In genomic region chr3:71031914-71032521, GRCh38 we compare ENCODE assay signal across 8 cellular contexts.
DNase-seq lines count a peak whose midpoint lies in the region; ATAC-seq and TF ChIP-seq lines count a peak whose summit lies in the region.
"Had no signal": no experiment of that assay in that cellular context is flagged by ENCODE, and none has a peak within 500 bp of the region (broad histone marks: within the 10 kb centered on the region; RNA-seq: fewer than 3 reads in every experiment).

No MANE protein-coding gene starts in this region.

- H3K18ac ChIP-seq in IMR-90 (ENCODE audit: low read depth, low read length) = no peak overlapping the region

- POLR2A ChIA-PET in IMR-90 (lab: Charles Lee; ENCODE audit: unreplicated experiment) = no interaction called here

- peaks cover 50 to 81% of the 10 kb centered on the region in 2 experiments for H3K79me1 ChIP-seq in IMR-90 (ENCODE audit: low read depth in 1 of 2, low read length in 2 of 2)

- peaks cover 42% of the 10 kb centered on the region for H3K36me3 ChIP-seq in IMR-90 (ENCODE audit: control insufficient read depth, insufficient read depth, low read length)
- peaks cover 0 to 35% (median 18%) of the 10 kb centered on the region in 4 donors for H3K36me3 ChIP-seq in esophagus muscularis mucosa
- H3K36me3 ChIP-seq in sigmoid colon = peaks cover 0 to 10% (median 0%) of the 10 kb centered on the region in 4 donors
- H3K36me3 ChIP-seq in ovary = no peaks in the 10 kb centered on the region

- H2AK9ac ChIP-seq in IMR-90 (replicated peaks; ENCODE audit: low read depth, low read length, poor library complexity) = peak overlapping the region; percentile 20

- H3K27me3 ChIP-seq in IMR-90 (ENCODE audit: control insufficient read depth, insufficient read depth, low read length) (no peaks in the 10 kb centered on the region), esophagus muscularis mucosa (no peaks in the 10 kb centered on the region), sigmoid colon (no peaks in the 10 kb centered on the region), ovary (no peaks in the 10 kb centered on the region)

- H2BK15ac ChIP-seq in IMR-90 (ENCODE audit: low read depth, low read length) = no peak overlapping the region

- in situ Hi-C loops in IMR-90 (cut with MboI; ENCODE audit: low sequenced_read_pairs) = no loop called here

- H3K9me3 ChIP-seq in IMR-90 (ENCODE audit: control insufficient read depth, insufficient read depth, low read length) (no peaks in the 10 kb centered on the region), esophagus muscularis mucosa (no peaks in the 10 kb centered on the region), sigmoid colon (no peaks in the 10 kb centered on the region), ovary (no peaks in the 10 kb centered on the region)

- no peak overlapping the region for H3K27ac ChIP-seq in IMR-90 (ENCODE audit: insufficient read depth, low read length)
- peak overlapping the region; percentile 66 to 77 (median 69) for H3K27ac ChIP-seq in esophagus muscularis mucosa (replicated peaks in 1 of 4)
- peak overlapping the region; percentile 64 to 84 (median 75) for H3K27ac ChIP-seq in sigmoid colon
- no peak overlapping the region for H3K27ac ChIP-seq in ovary
- H3K27ac ChIP-seq: KMS-11 had no signal

- TF ChIP-seq POLR2A in IMR-90 (IDR thresholded peaks at IDR 0.05; ENCODE audit: low read depth, low read length) (no peak), esophagus muscularis mucosa (IDR thresholded peaks at IDR 0.05; ENCODE audit: low read depth) (no peak), sigmoid colon (IDR thresholded peaks at IDR 0.05) (no peak), ovary (IDR thresholded peaks at IDR 0.05) (no peak)

- no peak overlapping the region for H2BK20ac ChIP-seq in IMR-90 (ENCODE audit: low read depth, low read length)

- no peak for TF ChIP-seq CTCF in IMR-90 (conservative IDR thresholded peaks at IDR 0.05; ENCODE audit: low read depth, low read length)
- TF ChIP-seq CTCF in esophagus muscularis mucosa (IDR thresholded peaks at IDR 0.05) = no peak
- TF ChIP-seq CTCF in sigmoid colon (IDR thresholded peaks at IDR 0.05) = no peak
- TF ChIP-seq CTCF in ovary (IDR thresholded peaks at IDR 0.05) = no peak

- TF ChIP-seq EP300 in esophagus muscularis mucosa (IDR thresholded peaks at IDR 0.05) (no peak), sigmoid colon (IDR thresholded peaks at IDR 0.05) (peak in 2 of 4 donors; percentile 15 to 56), ovary (IDR thresholded peaks at IDR 0.05) (no peak)

- no peak overlapping the region for H2BK5ac ChIP-seq in IMR-90 (ENCODE audit: low read depth, low read length, poor library complexity, severe bottlenecking)

- no peak overlapping the region for H3K4ac ChIP-seq in IMR-90 (ENCODE audit: low read depth, low read length)

- peaks cover 30% of the 10 kb centered on the region for H3K9me1 ChIP-seq in IMR-90 (ENCODE audit: insufficient read depth, low read length)

- no peak overlapping the region for H2AFZ ChIP-seq in IMR-90 (replicated peaks; ENCODE audit: low read length, poor library complexity)

- CTCF ChIA-PET in IMR-90 (lab: Yijun Ruan, JAX) = no interaction called here

- dilution Hi-C loops in IMR-90 (cut with HindIII; ENCODE audit: low sequenced_read_pairs, unreplicated experiment) = no loop called here

- intact Hi-C loops in IMR-90 (cut with micrococcal nuclease) (no loop called here), esophagus muscularis mucosa (cut with DNase I) (no loop called here), sigmoid colon (cut with DNase I) (no loop called here), ovary (cut with DNase I) (no loop called here)

- no peak overlapping the region for H2AK5ac ChIP-seq in IMR-90 (ENCODE audit: low read depth, low read length)

- peaks cover 6% of the 10 kb centered on the region for H3K4me1 ChIP-seq in IMR-90 (ENCODE audit: control insufficient read depth, insufficient read depth, low read length)
- peaks cover 68 to 97% (median 88%) of the 10 kb centered on the region in 4 donors for H3K4me1 ChIP-seq in esophagus muscularis mucosa
- peaks cover 2 to 80% (median 72%) of the 10 kb centered on the region in 4 donors for H3K4me1 ChIP-seq in sigmoid colon
- H3K4me1 ChIP-seq in ovary (ENCODE audit: insufficient read depth) = peaks cover 17% of the 10 kb centered on the region

- H4K91ac ChIP-seq in IMR-90 (ENCODE audit: insufficient read depth, low read depth, low read length) = no peak overlapping the region

- no peak overlapping the region for H2BK120ac ChIP-seq in IMR-90 (ENCODE audit: low read depth, low read length)

- no peak for DNase-seq in IMR-90
- peak; percentile 89 for DNase-seq in esophagus muscularis mucosa (ENCODE audit: extremely low spot score)
- DNase-seq in sigmoid colon = peak; percentile 66
- DNase-seq in ovary = no peak
- DNase-seq in Kasumi-1 (lab: John Stamatoyannopoulos, UW) = no peak

- H3K4me2 ChIP-seq in IMR-90 (ENCODE audit: low read depth, low read length) = no peak overlapping the region
- H3K4me2 ChIP-seq: KMS-11 had no signal

- BruUV-seq in IMR-90 (replicated peaks; lab: Mats Ljungman, UMichigan) = no TSS peak

- no peak overlapping the region for H4K8ac ChIP-seq in IMR-90 (ENCODE audit: low read depth in 2 of 2, low read length in 2 of 2)

- no peak for TF ChIP-seq RAD21 in IMR-90 (IDR thresholded peaks at IDR 0.05; ENCODE audit: low read length)

- H3K23ac ChIP-seq in IMR-90 (ENCODE audit: low read depth, low read length) = no peak overlapping the region; the same call in 1 of the 2 replicates

- peaks cover 50% of the 10 kb centered on the region for H4K20me1 ChIP-seq in IMR-90 (ENCODE audit: insufficient read depth, low read length)

- ATAC-seq in GM18861 (IDR thresholded peaks at IDR 0.05; ENCODE audit: unreplicated experiment) (peak; percentile 68), IMR-90 (ENCODE audit: low read depth) (no peak), GM19324 (IDR thresholded peaks at IDR 0.05; ENCODE audit: low FRiP score, unreplicated experiment) (no peak)

- H3K56ac ChIP-seq in IMR-90 (ENCODE audit: extremely low read depth, insufficient read depth, low read length) = no peak overlapping the region

- H3K9ac ChIP-seq in IMR-90 (ENCODE audit: low read depth, low read length) = no peak overlapping the region
- H3K9ac ChIP-seq: KMS-11 had no signal

- no peak overlapping the region for H4K5ac ChIP-seq in IMR-90 (ENCODE audit: low read depth, low read length)

- no peak overlapping the region for H3K14ac ChIP-seq in IMR-90 (replicated peaks; ENCODE audit: low read depth, low read length)

- no peak overlapping the region for H3K4me3 ChIP-seq in IMR-90 (ENCODE audit: insufficient read depth, low read depth, low read length)
- H3K4me3 ChIP-seq in esophagus muscularis mucosa = peak overlapping the region in 2 of 4 donors; percentile 2 to 7
- H3K4me3 ChIP-seq in sigmoid colon = no peak overlapping the region
- H3K4me3 ChIP-seq in ovary = no peak overlapping the region

- WGBS in IMR-90 (ENCODE audit: extremely low coverage in 2 of 2, insufficient read length in 1 of 2), 2 experiments = 80% methylated on average over 2 of the region's 13 CpGs; no CpG with 5 or more reads in 1 of the 2 experiments
- 59% methylated on average over 11 of the region's 13 CpGs for WGBS in esophagus muscularis mucosa
- WGBS in sigmoid colon, 2 donors = 66 to 87% methylated on average over 13 of the region's 13 CpGs
- WGBS in ovary, 3 donors = 74 to 75% (median 75%) methylated on average over 13 of the region's 13 CpGs

TF ChIP-seq in IMR-90, 13 proteins besides CTCF, POLR2A, EP300 and RAD21:
- TF ChIP-seq NFE2L2 (IDR thresholded peaks at IDR 0.05; ENCODE audit: low read depth, low read length) (no peak), MAZ (IDR thresholded peaks at IDR 0.05; ENCODE audit: borderline replicate concordance, low read depth, low read length) (no peak), CEBPB (IDR thresholded peaks at IDR 0.05; ENCODE audit: low read depth, low read length) (no peak), MXI1 (IDR thresholded peaks at IDR 0.05; ENCODE audit: borderline replicate concordance, low read depth, low read length) (no peak), SMC3 (IDR thresholded peaks at IDR 0.05; ENCODE audit: low read depth, low read length) (no peak), CHD1 (IDR thresholded peaks at IDR 0.05; ENCODE audit: low read depth, low read length) (no peak), RCOR1 (IDR thresholded peaks at IDR 0.05; ENCODE audit: insufficient replicate concordance, low read length) (no peak), BHLHE40 (IDR thresholded peaks at IDR 0.05; ENCODE audit: low read depth, low read length) (no peak), ELK1 (IDR thresholded peaks at IDR 0.05; ENCODE audit: borderline replicate concordance, low read depth, low read length) (no peak), FOS (IDR thresholded peaks at IDR 0.05; ENCODE audit: low read depth, low read length) (no peak), MAFK (IDR thresholded peaks at IDR 0.05; ENCODE audit: low read depth, low read length) (no peak), USF2 (IDR thresholded peaks at IDR 0.05; ENCODE audit: low read depth, low read length) (no peak), RFX5 (IDR thresholded peaks at IDR 0.05; ENCODE audit: low read depth, low read length) (no peak)

Comparison
In these comparisons a context has a peak if more than half of its experiments do, and no peak if none do; other contexts are left out.
1. DNase-seq: peak in esophagus muscularis mucosa (single experiment) and sigmoid colon (single experiment); none in IMR-90 (single experiment), ovary (0 of 5) and Kasumi-1 (0 of 2).
2. H3K27ac ChIP-seq: peak in esophagus muscularis mucosa (4 of 4) and sigmoid colon (4 of 4); none in IMR-90 (single experiment) and ovary (0 of 2).